Comparison of ENCODE assay signal across 8 cellular contexts in genomic region chr2:172555522-172556283, GRCh38. TPM values are rescaled to one million over a fixed set of nuclear protein-coding genes. Genes with fewer than 3 reads are reported as not detected.
DNase-seq lines count a peak whose midpoint lies in the region; ATAC-seq and TF ChIP-seq lines count a peak whose summit lies in the region.

TSS of gene PDK1 (plus strand) at chr2:172556090. CDS start at chr2:172556151, 61 bp downstream.

- no peaks in the 10 kb centered on the region for H3K9me3 Mint-ChIP-seq in activated naive CD4-positive, alpha-beta T cell treated with anti-CD3 and anti-CD28 coated beads, Interleukin-2, amount 50 U/mL, for 72 hours

- intact Hi-C loops in ovary (cut with DNase I) = no loop called here

- no peaks in the 10 kb centered on the region for H3K27me3 ChIP-seq in ovary
- H3K27me3 ChIP-seq in thymus (ENCODE audit: control insufficient read depth, insufficient read depth) = no peaks in the 10 kb centered on the region

- H3K36me3 ChIP-seq in ovary (no peaks in the 10 kb centered on the region), thymus (ENCODE audit: control insufficient read depth, insufficient read depth) (no peaks in the 10 kb centered on the region)

- H3K4me1 ChIP-seq in ovary (ENCODE audit: insufficient read depth) (peaks cover 5% of the 10 kb centered on the region), thymus (ENCODE audit: control insufficient read depth, insufficient read depth, low read length) (peaks cover 6% of the 10 kb centered on the region)

- TF ChIP-seq POLR2A in ovary (IDR thresholded peaks at IDR 0.05) = peak; percentile 81

- POLR2A ChIA-PET in GM10248 (lab: Yijun Ruan, JAX) = interaction anchor here (0.6 kb wide), 1 partner anchor 866 kb away, joined by 8 read pairs; no protein-coding TSS in a partner anchor

- H3K27ac ChIP-seq in ovary = peak within 1 kb of the TSS; percentile 74 to 94
- peak within 1 kb of the TSS; percentile 90 for H3K27ac ChIP-seq in thymus (ENCODE audit: low read depth)

- CTCF ChIA-PET in GM10248 (lab: Yijun Ruan, JAX) = interaction anchor here (1.0 to 1.7 kb wide), 3 partner anchors 25 to 118 kb away, joined by 3 to 4 read pairs (median 3); no protein-coding TSS in a partner anchor

- WGBS in ovary, 3 donors = 0 to 1% (median 0%) methylated on average over 67 to 88 of the region's 88 CpGs
- under 1% methylated on average over 87 of the region's 88 CpGs for WGBS in thymus

- peak; percentile 86 for ATAC-seq in HG02588 (IDR thresholded peaks at IDR 0.05; ENCODE audit: unreplicated experiment)
- peak; percentile 90 to 94 for ATAC-seq in activated naive CD4-positive, alpha-beta T cell treated with anti-CD3 and anti-CD28 coated beads, Interleukin-2, amount 50 U/mL, for 72 hours

- peaks cover 10 to 62% of the 10 kb centered on the region in 2 donors for H3K36me3 Mint-ChIP-seq in activated naive CD4-positive, alpha-beta T cell treated with anti-CD3 and anti-CD28 coated beads, Interleukin-2, amount 50 U/mL, for 72 hours

- H3K9me3 ChIP-seq in ovary (no peaks in the 10 kb centered on the region), thymus (ENCODE audit: control insufficient read depth) (no peaks in the 10 kb centered on the region)

- TF ChIP-seq CTCF in GM10248 (IDR thresholded peaks at IDR 0.05; ENCODE audit: control extremely low read depth, extremely low read depth, low read depth, missing control alignments) (no peak), ovary (IDR thresholded peaks at IDR 0.05) (no peak)

- peak; percentile 39 for TF ChIP-seq EP300 in ovary (IDR thresholded peaks at IDR 0.05)

- peak; percentile 97 for DNase-seq in GM10248 (ENCODE audit: extremely low spot score)
- peak; percentile 78 for DNase-seq in NCI-H1048 (lab: John Stamatoyannopoulos, UW)
- peak; percentile 75 for DNase-seq in SKM-1 (lab: John Stamatoyannopoulos, UW; ENCODE audit: unreplicated experiment)
- DNase-seq in activated naive CD4-positive, alpha-beta T cell treated with anti-CD3 and anti-CD28 coated beads, Interleukin-2, amount 50 U/mL, for 72 hours (ENCODE audit: low spot score in 2 of 2) = peak; percentile 93
- peak; percentile 95 for DNase-seq in glomerular visceral epithelial cell (ENCODE audit: extremely low spot score)
- DNase-seq in ovary = peak; percentile 86 to 93 (median 91)

- H3K4me3 ChIP-seq in ovary (peak within 1 kb of the TSS; percentile 86), thymus (ENCODE audit: low read length) (peak within 1 kb of the TSS; percentile 98)

- H3K27ac Mint-ChIP-seq in activated naive CD4-positive, alpha-beta T cell treated with anti-CD3 and anti-CD28 coated beads, Interleukin-2, amount 50 U/mL, for 72 hours = peak within 1 kb of the TSS; percentile 91 to 96

RNA-seq across cellular contexts. Expression of gene PDK1, which starts in this region (rescaled TPM):
- total RNA-seq in activated naive CD4-positive, alpha-beta T cell treated with anti-CD3 and anti-CD28 coated beads, Interleukin-2, amount 50 U/mL, for 72 hours = 10 to 100 TPM; 20.2 to 77.2 TPM
- total RNA-seq in ovary = 10 to 100 TPM; 20.0 to 53.0 (median 31.0) TPM
- polyA plus RNA-seq in ovary (10 to 100 TPM in 1 of 2 donors, 1 to 10 TPM in 1; 5.1 to 11.2 TPM), thymus (7.2 TPM)

Comparison
In these comparisons a context has a peak if more than half of its experiments do, and no peak if none do; other contexts are left out.
1. Peak in every context shown above with its lines: DNase-seq, ATAC-seq, H3K4me3 ChIP-seq and H3K27ac ChIP-seq.